Comparison of ENCODE assay signal across 21 cellular contexts in genomic region chr15:82944840-82945239, GRCh38. TPM values are rescaled to one million over a fixed set of nuclear protein-coding genes. Genes with fewer than 3 reads are reported as not detected.
DNase-seq lines count a peak whose midpoint lies in the region; ATAC-seq and TF ChIP-seq lines count a peak whose summit lies in the region.
"Had no signal": no experiment of that assay in that cellular context is flagged by ENCODE, and none has a peak within 500 bp of the region (broad histone marks: within the 10 kb centered on the region; RNA-seq: fewer than 3 reads in every experiment).

No MANE protein-coding gene starts in this region.

- H3K4me3 Mint-ChIP-seq in stimulated activated naive B cell treated with anti-CD40 and anti-IgM and Interleukin-4, amounts not matched to agents 10 μg/mL and 1 μg/mL and 100 μg/mL, for 72 hours = peak overlapping the region in 1 of 2 donors; percentile 20
- H3K4me3 Mint-ChIP-seq: CD4-positive, CD25-positive, alpha-beta regulatory T cell; central memory CD8-positive, alpha-beta T cell had no signal

- no peak for TF ChIP-seq CTCF in fibroblast of mammary gland (conservative IDR thresholded peaks at IDR 0.05; ENCODE audit: control insufficient read depth, insufficient read depth, low read depth, low read length)

- peaks cover 22 to 55% of the 10 kb centered on the region in 2 donors for H3K4me1 Mint-ChIP-seq in stimulated activated naive B cell treated with anti-CD40 and anti-IgM and Interleukin-4, amounts not matched to agents 10 μg/mL and 1 μg/mL and 100 μg/mL, for 72 hours
- H3K4me1 Mint-ChIP-seq: CD4-positive, CD25-positive, alpha-beta regulatory T cell; central memory CD8-positive, alpha-beta T cell had no signal

- H3K36me3 Mint-ChIP-seq in stimulated activated naive B cell treated with anti-CD40 and anti-IgM and Interleukin-4, amounts not matched to agents 10 μg/mL and 1 μg/mL and 100 μg/mL, for 72 hours = peaks cover 44 to 55% of the 10 kb centered on the region in 2 donors
- H3K36me3 Mint-ChIP-seq: activated naive CD4-positive, alpha-beta T cell treated with anti-CD3 and anti-CD28 coated beads, Interleukin-2, amount 50 U/mL, for 72 hours had no signal

- no peak overlapping the region for H3K27ac Mint-ChIP-seq in stimulated activated naive B cell treated with anti-CD40 and anti-IgM and Interleukin-4, amounts not matched to agents 10 μg/mL and 1 μg/mL and 100 μg/mL, for 72 hours
- H3K27ac Mint-ChIP-seq: activated naive CD4-positive, alpha-beta T cell treated with anti-CD3 and anti-CD28 coated beads, Interleukin-2, amount 50 U/mL, for 72 hours; CD4-positive, CD25-positive, alpha-beta regulatory T cell had no signal

- ATAC-seq in stimulated activated naive B cell treated with anti-CD40 and anti-IgM and Interleukin-4, amounts not matched to agents 10 μg/mL and 1 μg/mL and 100 μg/mL, for 72 hours (replicated peaks) = peak; percentile 82 to 88
- no peak for ATAC-seq in HG02571 (IDR thresholded peaks at IDR 0.05; ENCODE audit: unreplicated experiment)
- ATAC-seq: activated naive CD4-positive, alpha-beta T cell treated with anti-CD3 and anti-CD28 coated beads, Interleukin-2, amount 50 U/mL, for 72 hours; K562; sciatic nerve had no signal

- H3K9me3 Mint-ChIP-seq in stimulated activated naive B cell treated with anti-CD40 and anti-IgM and Interleukin-4, amounts not matched to agents 10 μg/mL and 1 μg/mL and 100 μg/mL, for 72 hours = peaks cover 6 to 8% of the 10 kb centered on the region in 2 donors
- H3K9me3 Mint-ChIP-seq: activated naive CD4-positive, alpha-beta T cell treated with anti-CD3 and anti-CD28 coated beads, Interleukin-2, amount 50 U/mL, for 72 hours; central memory CD8-positive, alpha-beta T cell had no signal

- peak; percentile 30 for DNase-seq in H4 (ENCODE audit: low spot score)
- peak; percentile 59 for DNase-seq in RKO (ENCODE audit: low spot score)
- DNase-seq in fibroblast of mammary gland (ENCODE audit: low read depth) = peak; percentile 35
- no peak for DNase-seq in stimulated activated naive B cell treated with anti-CD40 and anti-IgM and Interleukin-4, amounts not matched to agents 10 μg/mL and 1 μg/mL and 100 μg/mL, for 72 hours
- DNase-seq in cortex of kidney (lab: John Stamatoyannopoulos, UW) = no peak
- no peak for DNase-seq in hippocampal formation (lab: John Stamatoyannopoulos, UW)
- DNase-seq: activated CD4-positive, alpha-beta T cell treated with anti-CD3 and anti-CD28 coated beads for 48 hours; CD4-positive, CD25-positive, alpha-beta regulatory T cell; HCEC 1CT; mesendoderm; NCI-H226; NK-92 treated with Interleukin-12 subunit alpha and Interleukin-12 subunit beta, amount 100 ng/mL, for 24 hours; stimulated activated CD4-positive, alpha-beta T cell treated with anti-CD3 and anti-CD28 coated beads, Interleukin-4, amount 100 ng/mL, for 1 hour; T-helper 9 cell had no signal

- H3K27me3 Mint-ChIP-seq in stimulated activated naive B cell treated with anti-CD40 and anti-IgM and Interleukin-4, amounts not matched to agents 10 μg/mL and 1 μg/mL and 100 μg/mL, for 72 hours = no peaks in the 10 kb centered on the region

- no peak overlapping the region for H3K4me3 ChIP-seq in fibroblast of mammary gland (ENCODE audit: control insufficient read depth, low read depth, low read length)
- H3K4me3 ChIP-seq: K562, SJSA1, thoracic aorta had no signal

RNA-seq across cellular contexts. Expression of gene HOMER2, which starts 7.7 kb away (rescaled TPM):
- total RNA-seq in H4 (2014; rRNA removed; shearing (Covaris generic)) = 16.0 and 25.2 TPM in 2 replicates

RNA-seq across cellular contexts. Expression of gene RAMAC, which starts 41.2 kb away (rescaled TPM):
- 47.9 and 54.5 TPM in 2 replicates for total RNA-seq in H4 (2014; rRNA removed; shearing (Covaris generic))

Comparison
In these comparisons a context has a peak if more than half of its experiments do, and no peak if none do; other contexts are left out.
1. DNase-seq: peak in H4 (single experiment), RKO (single experiment) and fibroblast of mammary gland (single experiment); none in stimulated activated naive B cell treated with anti-CD40 and anti-IgM and Interleukin-4, amounts not matched to agents 10 μg/mL and 1 μg/mL and 100 μg/mL, for 72 hours (single experiment), cortex of kidney (single experiment) and hippocampal formation (0 of 2).